6 cellular contexts compared by ENCODE assay signal in the genomic region with DNA sequence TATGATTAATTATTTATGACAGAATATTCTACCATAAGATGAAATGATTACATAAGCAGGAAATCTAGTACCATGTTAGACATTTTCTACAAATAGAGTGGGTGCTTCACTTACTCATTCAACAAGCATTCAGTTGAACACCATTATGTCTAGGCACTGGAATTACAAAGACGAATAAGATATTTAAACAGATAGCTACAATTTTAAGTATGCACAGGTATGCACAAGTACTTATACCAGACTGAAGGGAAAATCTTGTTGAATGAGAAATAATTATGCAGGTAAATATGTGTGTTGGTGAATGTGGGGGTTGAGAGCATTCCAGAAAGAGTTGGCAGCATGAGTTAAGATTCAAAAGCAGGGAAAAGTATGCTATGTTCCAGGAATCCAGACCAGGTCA.
"Had no signal": no experiment of that assay in that cellular context is flagged by ENCODE, and none has a peak within 500 bp of the region (broad histone marks: within the 10 kb centered on the region; RNA-seq: fewer than 3 reads in every experiment).

No MANE protein-coding gene starts in this region.

- DNase-seq: H9, HCEC 1CT, IMR-90, KG1 had no signal

- H3K4me1 Mint-ChIP-seq: GM23338 had no signal

- H3K27ac Mint-ChIP-seq: GM23338, H9 had no signal

- H3K4me3 ChIP-seq: GM23338, K562 had no signal

- ATAC-seq: GM23338, K562 had no signal

- H3K4me3 Mint-ChIP-seq: GM23338, H9 had no signal
